ENCODE assay signal across 8 cellular contexts in the genomic region with DNA sequence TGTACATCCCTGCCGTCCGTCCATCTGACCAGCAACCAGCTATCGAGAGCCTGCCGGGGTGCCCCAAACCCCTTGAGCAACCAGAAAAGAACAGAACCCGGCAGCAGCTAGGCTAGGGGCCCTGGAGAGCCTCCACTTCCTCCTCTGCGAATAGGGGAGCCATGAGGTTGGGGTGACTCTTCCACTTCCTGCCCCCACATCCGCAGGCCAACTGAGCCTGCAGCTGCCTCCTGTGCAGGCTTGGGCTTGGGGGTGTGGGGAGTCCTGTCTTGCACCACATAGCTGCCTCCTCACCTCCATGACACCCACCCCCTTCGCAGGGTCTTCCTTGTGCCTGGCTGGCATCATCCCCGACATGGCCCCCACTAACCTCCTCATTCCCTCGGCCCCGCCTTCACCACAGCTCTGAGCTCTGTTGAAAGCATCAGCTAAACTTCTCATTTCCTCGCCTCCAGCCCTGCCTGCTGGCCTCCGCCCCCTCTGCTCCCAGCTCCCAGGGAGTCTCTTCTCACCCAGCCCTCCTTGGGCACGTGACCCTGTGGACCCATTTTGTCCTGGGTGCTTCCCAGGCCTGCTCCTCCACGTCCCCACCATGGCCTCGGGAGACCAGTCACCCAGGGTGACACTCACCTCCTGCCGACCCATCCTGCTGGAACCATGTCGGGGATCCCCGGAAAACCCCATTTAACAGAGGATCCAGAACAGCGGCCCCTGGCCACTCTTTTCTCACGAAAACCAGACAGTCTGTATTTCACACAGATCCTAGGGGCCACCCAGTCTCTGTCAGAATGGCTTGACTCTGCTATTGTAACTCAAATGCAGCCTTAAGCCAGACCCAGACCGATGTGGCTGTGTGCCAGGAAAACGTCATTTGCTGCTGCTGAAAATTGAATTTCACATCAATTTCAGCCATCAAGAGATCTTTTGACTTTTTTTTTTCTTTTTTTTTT. TPM values are rescaled to one million over a fixed set of nuclear protein-coding genes. Genes with fewer than 3 reads are reported as not detected.
DNase-seq lines count a peak whose midpoint lies in the region; ATAC-seq and TF ChIP-seq lines count a peak whose summit lies in the region.

No MANE protein-coding gene starts in this region.

- peaks cover 40% of the 10 kb centered on the region for H3K4me1 Mint-ChIP-seq in chondrocyte (ENCODE audit: low read depth)
- H3K4me1 Mint-ChIP-seq in stimulated activated memory B cell treated with anti-CD40 and anti-IgM and Interleukin-4, amounts not matched to agents 10 μg/mL and 1 μg/mL and 100 μg/mL, for 72 hours = peaks cover 69% of the 10 kb centered on the region

- ATAC-seq in GM19397 (IDR thresholded peaks at IDR 0.05; ENCODE audit: unreplicated experiment) (peak; percentile 54), HG03571 (IDR thresholded peaks at IDR 0.05; ENCODE audit: unreplicated experiment) (peak; percentile 48)
- peak; percentile 92 for ATAC-seq in stimulated activated memory B cell treated with anti-CD40 and anti-IgM and Interleukin-4, amounts not matched to agents 10 μg/mL and 1 μg/mL and 100 μg/mL, for 72 hours

- H3K27ac Mint-ChIP-seq in chondrocyte (ENCODE audit: unreplicated experiment) = peak overlapping the region; percentile 98
- H3K27ac Mint-ChIP-seq in stimulated activated memory B cell treated with anti-CD40 and anti-IgM and Interleukin-4, amounts not matched to agents 10 μg/mL and 1 μg/mL and 100 μg/mL, for 72 hours = peak overlapping the region; percentile 98

- H3K4me3 Mint-ChIP-seq in chondrocyte (ENCODE audit: unreplicated experiment) = peak overlapping the region; percentile 59
- H3K4me3 Mint-ChIP-seq in stimulated activated memory B cell treated with anti-CD40 and anti-IgM and Interleukin-4, amounts not matched to agents 10 μg/mL and 1 μg/mL and 100 μg/mL, for 72 hours = peak overlapping the region; percentile 75

- H3K36me3 ChIP-seq in mucosa of stomach (ENCODE audit: control insufficient read depth, insufficient read depth, low read length) = no peaks in the 10 kb centered on the region

- no peaks in the 10 kb centered on the region for H3K9me3 Mint-ChIP-seq in chondrocyte (ENCODE audit: low read depth)
- no peaks in the 10 kb centered on the region for H3K9me3 Mint-ChIP-seq in stimulated activated memory B cell treated with anti-CD40 and anti-IgM and Interleukin-4, amounts not matched to agents 10 μg/mL and 1 μg/mL and 100 μg/mL, for 72 hours

- no peaks in the 10 kb centered on the region for H3K9me3 ChIP-seq in mucosa of stomach (ENCODE audit: control insufficient read depth, low read length)

- H3K36me3 Mint-ChIP-seq in chondrocyte (ENCODE audit: low read depth) = peaks cover 6% of the 10 kb centered on the region
- H3K36me3 Mint-ChIP-seq in stimulated activated memory B cell treated with anti-CD40 and anti-IgM and Interleukin-4, amounts not matched to agents 10 μg/mL and 1 μg/mL and 100 μg/mL, for 72 hours = peaks cover 41% of the 10 kb centered on the region

- H3K9ac ChIP-seq in mucosa of stomach (ENCODE audit: low read length) = peak overlapping the region; percentile 45

- peaks cover 5% of the 10 kb centered on the region for H3K4me1 ChIP-seq in mucosa of stomach (ENCODE audit: control insufficient read depth, insufficient read depth, low read length)

- H3K27me3 Mint-ChIP-seq in chondrocyte (ENCODE audit: low read depth) = no peaks in the 10 kb centered on the region
- H3K27me3 Mint-ChIP-seq in stimulated activated memory B cell treated with anti-CD40 and anti-IgM and Interleukin-4, amounts not matched to agents 10 μg/mL and 1 μg/mL and 100 μg/mL, for 72 hours = no peaks in the 10 kb centered on the region

- no peaks in the 10 kb centered on the region for H3K27me3 ChIP-seq in mucosa of stomach (ENCODE audit: control insufficient read depth, insufficient read depth, low read length)

- peak; percentile 43 for DNase-seq in AG08396 (ENCODE audit: low spot score)
- DNase-seq in activated CD4-positive, alpha-beta T cell treated with anti-CD3 and anti-CD28 coated beads for 24 hours (ENCODE audit: low read depth in 2 of 2) = peak; percentile 38 to 41
- no peak for DNase-seq in chondrocyte (ENCODE audit: low spot score)
- no peak for DNase-seq in NCI-H1105 treated with DMSO at 0.1 percent for 48 hours (lab: John Stamatoyannopoulos, UW)

- peak; percentile 7 for TF ChIP-seq CTCF in chondrocyte (IDR thresholded peaks at IDR 0.05)

- no peak overlapping the region for H3K4me3 ChIP-seq in mucosa of stomach (ENCODE audit: low read length)

RNA-seq across cellular contexts. Expression of a gene that starts 50.4 kb away (rescaled TPM):
- total RNA-seq in chondrocyte = 90.8 to 98.1 TPM (median 94.6 TPM) in 3 replicates

RNA-seq across cellular contexts. Expression of a gene that starts 50.8 kb away (rescaled TPM):
- 7.8 to 9.5 TPM (median 8.2 TPM) in 3 replicates for total RNA-seq in chondrocyte

Comparison
In these comparisons a context has a peak if more than half of its experiments do, and no peak if none do; other contexts are left out.
1. DNase-seq: peak in AG08396 (single experiment) and activated CD4-positive, alpha-beta T cell treated with anti-CD3 and anti-CD28 coated beads for 24 hours (2 of 2); none in chondrocyte (single experiment) and NCI-H1105 treated with DMSO at 0.1 percent for 48 hours (single experiment).
2. Peak in every context shown above with its lines, with median percentiles within 50 percentile points of each other: ATAC-seq.